In genomic region chr4:12926189-12927066, GRCh38 we compare ENCODE assay signal across 1 cellular context.
TF ChIP-seq lines count a peak whose summit lies in the region.

No MANE protein-coding gene starts in this region.

TF ChIP-seq in HepG2, 621 proteins besides CTCF, POLR2A, EP300 and RAD21 (continued from another document and continues in another):
- TF ChIP-seq NFYC (CRISPR knock-in tag; IDR thresholded peaks at IDR 0.05) (no peak), RNF2 (conservative IDR thresholded peaks at IDR 0.05; ENCODE audit: low read depth) (no peak), HMGXB4 (CRISPR knock-in tag; IDR thresholded peaks at IDR 0.05; ENCODE audit: borderline replicate concordance in 1 of 2, low read depth in 1 of 2) (no peak; a peak in 1 of 4 replicates), KLF9 (CRISPR knock-in tag; IDR thresholded peaks at IDR 0.05; ENCODE audit: low read depth) (no peak), NR2F1 (CRISPR knock-in tag; IDR thresholded peaks at IDR 0.05) (no peak), ZHX2 (IDR thresholded peaks at IDR 0.05; ENCODE audit: low read depth) (no peak), ZHX2 (CRISPR knock-in tag; IDR thresholded peaks at IDR 0.05; ENCODE audit: borderline replicate concordance) (no peak), NCOA2 (CRISPR knock-in tag; IDR thresholded peaks at IDR 0.05) (peak; percentile 63), ZNF207 (IDR thresholded peaks at IDR 0.05; ENCODE audit: borderline replicate concordance) (no peak), IKZF4 (CRISPR knock-in tag; IDR thresholded peaks at IDR 0.05; ENCODE audit: borderline replicate concordance, low read depth, not compliant biosample characterization) (no peak), ZBTB3 (CRISPR knock-in tag; IDR thresholded peaks at IDR 0.05; ENCODE audit: borderline replicate concordance, low read depth) (no peak), ZFX (CRISPR knock-in tag; IDR thresholded peaks at IDR 0.05; ENCODE audit: low read depth) (peak; percentile 42), CBX5 (CRISPR knock-in tag; IDR thresholded peaks at IDR 0.05; ENCODE audit: borderline replicate concordance) (0 out of 2 replicates have a peak, but pooled peaks have one; percentile 29), HCFC1 (IDR thresholded peaks at IDR 0.05; ENCODE audit: low read depth, low read length) (no peak), ZNF891 (CRISPR knock-in tag; IDR thresholded peaks at IDR 0.05) (no peak), ZNF326 (CRISPR knock-in tag; IDR thresholded peaks at IDR 0.05; ENCODE audit: borderline replicate concordance) (no peak), ZNF512B (CRISPR knock-in tag; IDR thresholded peaks at IDR 0.05; ENCODE audit: borderline replicate concordance) (no peak; the same call in 1 of the 2 replicates), GABPA (IDR thresholded peaks at IDR 0.05; ENCODE audit: low read depth, low read length) (no peak), GABPA (CRISPR knock-in tag; IDR thresholded peaks at IDR 0.05; ENCODE audit: low read depth) (0 out of 2 replicates have a peak, but pooled peaks have one; percentile 11), TGIF2 (CRISPR knock-in tag; IDR thresholded peaks at IDR 0.05) (no peak), ELF3 (CRISPR knock-in tag; IDR thresholded peaks at IDR 0.05) (peak; percentile 63; the same call in 1 of the 2 replicates), RNF219 (CRISPR knock-in tag; IDR thresholded peaks at IDR 0.05) (no peak), ZBTB43 (CRISPR knock-in tag; conservative IDR thresholded peaks at IDR 0.05) (no peak), THAP11 (CRISPR knock-in tag; IDR thresholded peaks at IDR 0.05) (0 out of 2 replicates have a peak, but pooled peaks have one; percentile 50), SUZ12 (IDR thresholded peaks at IDR 0.05; ENCODE audit: low read depth, low read length) (no peak), FOXM1 (CRISPR knock-in tag; IDR thresholded peaks at IDR 0.05) (no peak), DMAP1 (CRISPR knock-in tag; IDR thresholded peaks at IDR 0.05) (no peak), CREB3 (CRISPR knock-in tag; IDR thresholded peaks at IDR 0.05) (no peak), ZNF205 (CRISPR knock-in tag; IDR thresholded peaks at IDR 0.05) (no peak), ATF7-NPFF (CRISPR knock-in tag; IDR thresholded peaks at IDR 0.05; ENCODE audit: low read depth) (no peak), ZSCAN9 (CRISPR knock-in tag; IDR thresholded peaks at IDR 0.05; ENCODE audit: borderline replicate concordance) (no peak), DNMT3B (CRISPR knock-in tag; conservative IDR thresholded peaks at IDR 0.05) (no peak), U2AF2 (IDR thresholded peaks at IDR 0.05; ENCODE audit: low read depth, low read length) (no peak), ZNF460 (CRISPR knock-in tag; IDR thresholded peaks at IDR 0.05; ENCODE audit: borderline replicate concordance) (no peak), HMG20B (CRISPR knock-in tag; conservative IDR thresholded peaks at IDR 0.05) (no peak), ARID4A (CRISPR knock-in tag; IDR thresholded peaks at IDR 0.05; ENCODE audit: borderline replicate concordance) (peak; percentile 34; the same call in 1 of the 2 replicates), CREB1 (IDR thresholded peaks at IDR 0.05) (no peak), CREB1 (CRISPR knock-in tag; IDR thresholded peaks at IDR 0.05) (0 out of 2 replicates have a peak, but pooled peaks have one; percentile 17), FOXA3 (CRISPR knock-in tag; IDR thresholded peaks at IDR 0.05) (peak; percentile 93), ZSCAN25 (CRISPR knock-in tag; IDR thresholded peaks at IDR 0.05) (no peak), ZNF691 (CRISPR knock-in tag; IDR thresholded peaks at IDR 0.05; ENCODE audit: borderline replicate concordance, low read depth) (no peak)
